17 cellular contexts compared by ENCODE assay signal in the genomic region with DNA sequence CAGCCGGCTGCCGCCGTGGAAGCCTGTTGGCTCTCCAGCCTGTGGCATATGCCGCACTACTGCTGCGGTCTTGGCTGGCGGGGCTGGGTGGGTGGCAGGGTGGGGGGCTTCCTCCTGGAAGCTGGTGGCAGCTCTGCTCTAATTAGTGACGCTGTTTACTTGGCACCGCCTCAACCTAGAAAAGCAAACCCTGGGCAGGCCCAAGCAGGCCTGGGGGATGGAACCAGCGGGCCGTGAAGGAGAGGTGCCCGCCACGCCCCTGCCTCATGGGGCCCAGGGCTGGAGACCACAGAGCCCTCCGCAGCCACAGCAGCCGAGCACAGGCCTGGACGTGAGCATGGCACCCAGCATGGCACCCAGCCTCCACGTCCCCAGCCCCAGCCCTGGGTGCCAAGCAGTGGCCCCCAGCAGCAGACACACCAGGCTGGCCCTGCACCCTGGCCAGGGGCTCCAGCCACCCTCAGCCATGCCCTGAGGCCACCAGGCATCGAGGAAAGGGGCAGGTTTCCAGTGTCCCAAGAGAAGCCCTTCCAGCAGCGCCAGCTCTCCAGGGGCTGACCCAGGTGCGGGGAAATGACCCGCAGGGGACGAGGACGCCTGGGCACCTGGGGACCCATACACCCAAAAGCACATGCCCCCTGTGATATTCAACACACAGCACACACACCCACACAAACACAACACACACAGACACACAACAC. TPM values are rescaled to one million over a fixed set of nuclear protein-coding genes. Genes with fewer than 3 reads are reported as not detected.
DNase-seq lines count a peak whose midpoint lies in the region; ATAC-seq and TF ChIP-seq lines count a peak whose summit lies in the region.
"Had no signal": no experiment of that assay in that cellular context is flagged by ENCODE, and none has a peak within 500 bp of the region (broad histone marks: within the 10 kb centered on the region; RNA-seq: fewer than 3 reads in every experiment).

No MANE protein-coding gene starts in this region.

- no peak for TF ChIP-seq CTCF in brain microvascular endothelial cell (IDR thresholded peaks at IDR 0.05; ENCODE audit: low read depth, low read length, missing control alignments)

- DNase-seq in DMS79 treated with DMSO at 0.1 percent for 48 hours (lab: John Stamatoyannopoulos, UW) (peak; percentile 94), NCI-H1417 treated with DMSO at 0.1 percent for 48 hours (lab: John Stamatoyannopoulos, UW) (peak; percentile 78), NCI-H748 (lab: John Stamatoyannopoulos, UW; ENCODE audit: unreplicated experiment) (peak; percentile 96), brain microvascular endothelial cell (no peak)
- peak in 4 of 10 donors; percentile 30 to 38 (median 34) for DNase-seq in naive thymus-derived CD8-positive, alpha-beta T cell
- DNase-seq: activated CD8-positive, alpha-beta memory T cell treated with anti-CD3 and anti-CD28 coated beads, Interleukin-2, amount 50 U/mL, for 4 hours; amniotic stem cell; effector memory CD4-positive, alpha-beta T cell; EL; midbrain; PC-3; T1000 had no signal

- POLR2A ChIA-PET in naive thymus-derived CD8-positive, alpha-beta T cell (lab: Charles Lee) = no interaction called here

- H3K4me3 ChIP-seq in brain microvascular endothelial cell (ENCODE audit: low read depth, low read length) = no peak overlapping the region
- H3K4me3 ChIP-seq: GM23338, hepatocyte had no signal

- H3K27ac ChIP-seq in brain microvascular endothelial cell = no peak overlapping the region
- H3K27ac ChIP-seq: hepatocyte, KMS-11 had no signal

- no peak overlapping the region for H3K27ac Mint-ChIP-seq in naive thymus-derived CD8-positive, alpha-beta T cell
- H3K27ac Mint-ChIP-seq: GM23338 had no signal

- H3K4me1 Mint-ChIP-seq in naive thymus-derived CD8-positive, alpha-beta T cell = peaks cover 0 to 7% (median 3%) of the 10 kb centered on the region in 4 donors
- H3K4me1 Mint-ChIP-seq: GM23338 had no signal

- ATAC-seq in naive thymus-derived CD8-positive, alpha-beta T cell = peak; percentile 38 to 56
- ATAC-seq in HG02610 (IDR thresholded peaks at IDR 0.05; ENCODE audit: unreplicated experiment) (no peak), HG02938 (IDR thresholded peaks at IDR 0.05; ENCODE audit: unreplicated experiment) (no peak)
- ATAC-seq: GM23338, PC-3 had no signal

- in situ Hi-C loops in brain microvascular endothelial cell (cut with HindIII; ENCODE audit: low pct_ligation_motif_present, low sequenced_read_pairs) = no loop called here

- no peaks in the 10 kb centered on the region for H3K9me3 Mint-ChIP-seq in naive thymus-derived CD8-positive, alpha-beta T cell
- H3K9me3 Mint-ChIP-seq: GM23338 had no signal

- H3K4me3 Mint-ChIP-seq in naive thymus-derived CD8-positive, alpha-beta T cell = no peak overlapping the region
- H3K4me3 Mint-ChIP-seq: GM23338 had no signal

- H3K36me3 Mint-ChIP-seq in naive thymus-derived CD8-positive, alpha-beta T cell = no peaks in the 10 kb centered on the region

- no peaks in the 10 kb centered on the region for H3K27me3 ChIP-seq in brain microvascular endothelial cell (replicated peaks)
- H3K27me3 ChIP-seq: hepatocyte had no signal

- peaks cover 0 to 4% (median 0%) of the 10 kb centered on the region in 5 donors for H3K27me3 Mint-ChIP-seq in naive thymus-derived CD8-positive, alpha-beta T cell

- no peaks in the 10 kb centered on the region for H3K36me3 ChIP-seq in brain microvascular endothelial cell (replicated peaks)

RNA-seq across cellular contexts. Expression of a gene that starts 5.4 kb away (rescaled TPM):
- total RNA-seq in naive thymus-derived CD8-positive, alpha-beta T cell = not detected
- polyA plus RNA-seq in naive thymus-derived CD8-positive, alpha-beta T cell = not detected
- polyA plus RNA-seq: GM23338 had no signal

RNA-seq across cellular contexts. Expression of a gene that starts 18.1 kb away (rescaled TPM):
- total RNA-seq in naive thymus-derived CD8-positive, alpha-beta T cell = 10 to 100 TPM; 10.0 to 11.6 TPM
- polyA plus RNA-seq in naive thymus-derived CD8-positive, alpha-beta T cell = under 1 TPM; 0.50 to 0.98 (median 0.82) TPM

RNA-seq across cellular contexts. Expression of a gene that starts 54.3 kb away (rescaled TPM):
- 10 to 100 TPM; 32.8 to 33.3 TPM for total RNA-seq in naive thymus-derived CD8-positive, alpha-beta T cell
- polyA plus RNA-seq in naive thymus-derived CD8-positive, alpha-beta T cell = 10 to 100 TPM; 51.6 to 58.1 (median 52.9) TPM

Comparison
In these comparisons a context has a peak if more than half of its experiments do, and no peak if none do; other contexts are left out.
1. ATAC-seq: peak in naive thymus-derived CD8-positive, alpha-beta T cell (2 of 2); none in HG02610 (single experiment) and HG02938 (single experiment).